Comparison of ENCODE assay signal across 13 cellular contexts in the genomic region with DNA sequence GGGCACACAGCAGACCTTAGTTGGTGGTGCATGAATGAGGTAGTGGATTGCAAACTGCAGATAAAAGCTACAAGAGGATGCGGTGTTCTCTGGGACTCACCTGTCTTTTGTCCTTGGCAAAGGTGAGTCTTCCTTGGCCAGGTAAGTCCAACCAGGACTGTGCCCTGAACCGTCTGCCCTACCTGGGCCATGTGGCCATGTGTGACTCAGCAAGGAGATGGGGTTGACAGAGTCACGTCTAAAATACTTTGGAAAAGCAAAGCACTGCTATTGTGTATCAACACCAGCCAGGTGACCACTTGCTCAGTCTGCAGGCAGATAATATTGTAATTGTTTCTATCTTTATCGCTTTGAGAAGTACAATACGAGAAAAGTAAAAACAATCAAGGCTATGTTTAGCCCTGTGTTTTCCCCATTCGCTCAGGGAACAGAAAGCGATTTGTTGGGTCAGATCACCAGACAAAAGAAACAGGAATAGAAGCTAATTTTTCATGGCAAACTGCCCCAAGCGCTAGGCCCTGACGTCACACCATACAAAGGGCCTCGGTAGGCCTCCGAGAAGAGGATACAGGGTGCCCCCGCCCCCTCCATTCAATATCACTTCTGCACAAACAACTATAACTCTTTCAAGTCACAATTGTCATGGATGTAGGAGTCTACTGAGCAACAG. TPM values are rescaled to one million over a fixed set of nuclear protein-coding genes. Genes with fewer than 3 reads are reported as not detected.
DNase-seq lines count a peak whose midpoint lies in the region; TF ChIP-seq lines count a peak whose summit lies in the region.
"Had no signal": no experiment of that assay in that cellular context is flagged by ENCODE, and none has a peak within 500 bp of the region (broad histone marks: within the 10 kb centered on the region; RNA-seq: fewer than 3 reads in every experiment).

No MANE protein-coding gene starts in this region.

- CTCF ChIA-PET in CD8-positive, alpha-beta memory T cell (lab: Charles Lee), result interaction anchor here (0.8 to 8.0 kb wide), 10 partner anchors 10 to 157 kb away, joined by 3 to 58 read pairs (median 16); no protein-coding TSS in a partner anchor
- CTCF ChIA-PET in activated CD4-positive, alpha-beta memory T cell treated with anti-CD3 and anti-CD28 coated beads, Interleukin-2, amount 10 ng/mL, durations not matched to agents 7 days and 5 days (lab: Charles Lee), result interaction anchor here (1.2 to 6.0 kb wide), 6 partner anchors 10 to 54 kb away, joined by 4 to 41 read pairs (median 11); no protein-coding TSS in a partner anchor
- CTCF ChIA-PET in PC-9 (lab: Charles Lee), result no interaction called here
- CTCF ChIA-PET in GM10248 (lab: Yijun Ruan, JAX), result interaction anchor here (1.0 to 4.7 kb wide), 10 partner anchors 10 to 54 kb away, joined by 3 to 44 read pairs (median 5); no protein-coding TSS in a partner anchor

- H4K20me1 ChIP-seq in PC-9 (ENCODE audit: insufficient read depth), result no peaks in the 10 kb centered on the region

- no peaks in the 10 kb centered on the region for H3K9me3 ChIP-seq in CD8-positive, alpha-beta memory T cell (ENCODE audit: low read length)
- no peaks in the 10 kb centered on the region for H3K9me3 ChIP-seq in skeletal muscle tissue (ENCODE audit: control insufficient read depth in 3 of 3, low read length in 3 of 3)
- no peaks in the 10 kb centered on the region for H3K9me3 ChIP-seq in PC-9 (ENCODE audit: insufficient read depth, low read depth)

- H3K27me3 ChIP-seq in CD8-positive, alpha-beta memory T cell (ENCODE audit: insufficient read depth, low read length, poor library complexity, severe bottlenecking), result no peaks in the 10 kb centered on the region
- H3K27me3 ChIP-seq in skeletal muscle tissue (ENCODE audit: control insufficient read depth in 3 of 3, insufficient read depth in 3 of 3, low read length in 3 of 3), result no peaks in the 10 kb centered on the region
- H3K27me3 ChIP-seq in PC-9 (ENCODE audit: insufficient read depth, low read depth), result no peaks in the 10 kb centered on the region

- H3K36me3 Mint-ChIP-seq in CD8-positive, alpha-beta memory T cell, result peaks cover 4 to 55% (median 15%) of the 10 kb centered on the region in 3 donors
- peaks cover 77% of the 10 kb centered on the region for H3K36me3 Mint-ChIP-seq in activated CD4-positive, alpha-beta memory T cell treated with anti-CD3 and anti-CD28 coated beads, Interleukin-2, amount 10 ng/mL, durations not matched to agents 7 days and 5 days (ENCODE audit: low read depth)

- intact Hi-C loops in PC-9 (cut with micrococcal nuclease; ENCODE audit: unreplicated experiment), result no loop called here

- no TSS peak for BruUV-seq in PC-9 (replicated peaks; lab: Mats Ljungman, UMichigan)

- H3K36me3 ChIP-seq in CD8-positive, alpha-beta memory T cell (ENCODE audit: insufficient read depth, low read length), result no peaks in the 10 kb centered on the region
- peaks cover 4 to 6% (median 5%) of the 10 kb centered on the region in 3 donors for H3K36me3 ChIP-seq in skeletal muscle tissue (ENCODE audit: control insufficient read depth in 3 of 3, insufficient read depth in 3 of 3, low read length in 3 of 3)
- no peaks in the 10 kb centered on the region for H3K36me3 ChIP-seq in PC-9 (ENCODE audit: low read depth)

- no peak overlapping the region for H3K4me2 ChIP-seq in PC-9
- H3K4me2 ChIP-seq: smooth muscle cell had no signal

- no peak overlapping the region for H3K27ac ChIP-seq in CD8-positive, alpha-beta memory T cell (ENCODE audit: low read depth, low read length)
- peak overlapping the region; percentile 64 for H3K27ac ChIP-seq in skeletal muscle tissue (ENCODE audit: low read depth, low read length)
- no peak overlapping the region for H3K27ac ChIP-seq in PC-9

- TF ChIP-seq CTCF in PC-9 (conservative IDR thresholded peaks at IDR 0.05) (no peak), GM10248 (IDR thresholded peaks at IDR 0.05; ENCODE audit: control extremely low read depth, extremely low read depth, low read depth, missing control alignments) (no peak)

- peak overlapping the region; percentile 34 to 94 (median 80) for H3K27ac Mint-ChIP-seq in CD8-positive, alpha-beta memory T cell
- peak overlapping the region; percentile 32 for H3K27ac Mint-ChIP-seq in activated CD4-positive, alpha-beta memory T cell treated with anti-CD3 and anti-CD28 coated beads, Interleukin-2, amount 10 ng/mL, durations not matched to agents 7 days and 5 days
- H3K27ac Mint-ChIP-seq: HFFc6 had no signal

- H3K4me1 ChIP-seq in CD8-positive, alpha-beta memory T cell (ENCODE audit: insufficient read depth, low read length), result peaks cover 92% of the 10 kb centered on the region
- H3K4me1 ChIP-seq in skeletal muscle tissue (ENCODE audit: control insufficient read depth in 3 of 3, insufficient read depth in 3 of 3, low read length in 3 of 3), result peaks cover 76 to 80% (median 79%) of the 10 kb centered on the region in 3 donors
- H3K4me1 ChIP-seq in PC-9 (replicated peaks; ENCODE audit: insufficient read depth), result no peaks in the 10 kb centered on the region

- no peak overlapping the region for H2AFZ ChIP-seq in PC-9

- H3K4me3 ChIP-seq in CD8-positive, alpha-beta memory T cell (ENCODE audit: low read length), result no peak overlapping the region
- H3K4me3 ChIP-seq in skeletal muscle tissue (ENCODE audit: low read length in 3 of 3), result no peak overlapping the region
- no peak overlapping the region for H3K4me3 ChIP-seq in PC-9
- H3K4me3 ChIP-seq: smooth muscle cell had no signal

- H3K9ac ChIP-seq in skeletal muscle tissue (ENCODE audit: low read depth in 1 of 3, low read length in 3 of 3), result no peak overlapping the region

- H3K4me3 Mint-ChIP-seq in CD8-positive, alpha-beta memory T cell, result peak overlapping the region in 1 of 7 donors; percentile 40
- no peak overlapping the region for H3K4me3 Mint-ChIP-seq in activated CD4-positive, alpha-beta memory T cell treated with anti-CD3 and anti-CD28 coated beads, Interleukin-2, amount 10 ng/mL, durations not matched to agents 7 days and 5 days
- H3K4me3 Mint-ChIP-seq: HFFc6 had no signal

- H3K79me2 ChIP-seq in PC-9 (ENCODE audit: low read depth), result no peaks in the 10 kb centered on the region

- no peaks in the 10 kb centered on the region for H3K27me3 Mint-ChIP-seq in CD8-positive, alpha-beta memory T cell
- H3K27me3 Mint-ChIP-seq in activated CD4-positive, alpha-beta memory T cell treated with anti-CD3 and anti-CD28 coated beads, Interleukin-2, amount 10 ng/mL, durations not matched to agents 7 days and 5 days, result no peaks in the 10 kb centered on the region

- peaks cover 82 to 96% (median 94%) of the 10 kb centered on the region in 3 donors for H3K4me1 Mint-ChIP-seq in CD8-positive, alpha-beta memory T cell
- peaks cover 80% of the 10 kb centered on the region for H3K4me1 Mint-ChIP-seq in activated CD4-positive, alpha-beta memory T cell treated with anti-CD3 and anti-CD28 coated beads, Interleukin-2, amount 10 ng/mL, durations not matched to agents 7 days and 5 days

- DNase-seq in CD8-positive, alpha-beta memory T cell, result no peak
- DNase-seq in activated CD4-positive, alpha-beta memory T cell treated with anti-CD3 and anti-CD28 coated beads, Interleukin-2, amount 10 ng/mL, durations not matched to agents 7 days and 5 days, result no peak
- DNase-seq in hypothalamus (lab: John Stamatoyannopoulos, UW) (peak in 38 of 51 donors; percentile 30 to 93 (median 74)), PC-9 (no peak), NCI-H1417 treated with DMSO at 0.1 percent for 48 hours (lab: John Stamatoyannopoulos, UW) (no peak), SW 1271 (lab: John Stamatoyannopoulos, UW) (no peak), GM10248 (ENCODE audit: extremely low spot score) (no peak)
- DNase-seq: activated T-cell treated with anti-CD3 and anti-CD28 coated beads, Interleukin-2, amount 50 U/mL, for 1 hour; Calu3; HFFc6; NCI-H446 had no signal

- no peaks in the 10 kb centered on the region for H3F3A ChIP-seq in PC-9 (ENCODE audit: insufficient read depth, low read depth)

- no peaks in the 10 kb centered on the region for H3K9me3 Mint-ChIP-seq in CD8-positive, alpha-beta memory T cell
- no peaks in the 10 kb centered on the region for H3K9me3 Mint-ChIP-seq in activated CD4-positive, alpha-beta memory T cell treated with anti-CD3 and anti-CD28 coated beads, Interleukin-2, amount 10 ng/mL, durations not matched to agents 7 days and 5 days
- H3K9me3 Mint-ChIP-seq: HFFc6 had no signal

- H3K9me2 ChIP-seq in PC-9 (ENCODE audit: insufficient read depth), result no peaks in the 10 kb centered on the region

- POLR2A ChIA-PET in CD8-positive, alpha-beta memory T cell (lab: Charles Lee), result no interaction called here
- POLR2A ChIA-PET in activated CD4-positive, alpha-beta memory T cell treated with anti-CD3 and anti-CD28 coated beads, Interleukin-2, amount 10 ng/mL, durations not matched to agents 7 days and 5 days (lab: Charles Lee), result interaction anchor here (1.3 to 13.0 kb wide), 10 partner anchors 8 to 59 kb away, joined by 3 to 270 read pairs (median 30); no protein-coding TSS in a partner anchor
- POLR2A ChIA-PET in PC-9 (lab: Charles Lee; ENCODE audit: unreplicated experiment) (no interaction called here), GM10248 (lab: Yijun Ruan, JAX) (no interaction called here)

RNA-seq across cellular contexts. Expression of a gene that starts 57.3 kb away (rescaled TPM):
- total RNA-seq in CD8-positive, alpha-beta memory T cell, result 10 to 100 TPM; 28.8 to 29.2 TPM
- 41.6 TPM for polyA plus RNA-seq in CD8-positive, alpha-beta memory T cell
- total RNA-seq in activated CD4-positive, alpha-beta memory T cell treated with anti-CD3 and anti-CD28 coated beads, Interleukin-2, amount 10 ng/mL, durations not matched to agents 7 days and 5 days, result 10 to 100 TPM; 44.9 to 46.6 TPM
- total RNA-seq in skeletal muscle tissue (32.4 TPM), PC-9 (2021) (9.0 and 9.8 TPM in 2 replicates)

Comparison
In these comparisons a context has a peak if more than half of its experiments do, and no peak if none do; other contexts are left out.
1. DNase-seq: peak in hypothalamus (38 of 51); none in CD8-positive, alpha-beta memory T cell (0 of 5), activated CD4-positive, alpha-beta memory T cell treated with anti-CD3 and anti-CD28 coated beads, Interleukin-2, amount 10 ng/mL, durations not matched to agents 7 days and 5 days (single experiment), PC-9 (0 of 2), NCI-H1417 treated with DMSO at 0.1 percent for 48 hours (single experiment), SW 1271 (0 of 2) and GM10248 (single experiment).